ENCODE assay signal across 18 cellular contexts in genomic region chr18:31774477-31774785, GRCh38. TPM values are rescaled to one million over a fixed set of nuclear protein-coding genes. Genes with fewer than 3 reads are reported as not detected.
DNase-seq lines count a peak whose midpoint lies in the region; ATAC-seq and TF ChIP-seq lines count a peak whose summit lies in the region.
"Had no signal": no experiment of that assay in that cellular context is flagged by ENCODE, and none has a peak within 500 bp of the region (broad histone marks: within the 10 kb centered on the region; RNA-seq: fewer than 3 reads in every experiment).

No MANE protein-coding gene starts in this region.

- peaks cover 4% of the 10 kb centered on the region for H3K4me1 Mint-ChIP-seq in stimulated activated naive CD8-positive, alpha-beta T cell treated with anti-CD3 and anti-CD28 coated beads, Interleukin-15, amount 100 ng/mL, for 72 hours
- H3K4me1 Mint-ChIP-seq: activated CD4-positive, alpha-beta memory T cell treated with anti-CD3 and anti-CD28 coated beads, Interleukin-2, amount 10 ng/mL, durations not matched to agents 7 days and 5 days had no signal

- TF ChIP-seq CTCF in GM10248 (IDR thresholded peaks at IDR 0.05; ENCODE audit: control extremely low read depth, extremely low read depth, low read depth, missing control alignments) (no peak), heart left ventricle (IDR thresholded peaks at IDR 0.05) (no peak)

- H3K27me3 ChIP-seq in heart left ventricle, result no peaks in the 10 kb centered on the region
- H3K27me3 ChIP-seq: pancreas, uterus had no signal

- H3K27ac Mint-ChIP-seq in stimulated activated naive CD8-positive, alpha-beta T cell treated with anti-CD3 and anti-CD28 coated beads, Interleukin-15, amount 100 ng/mL, for 72 hours, result peak overlapping the region in 1 of 2 donors; percentile 58
- H3K27ac Mint-ChIP-seq: activated CD4-positive, alpha-beta memory T cell treated with anti-CD3 and anti-CD28 coated beads, Interleukin-2, amount 10 ng/mL, durations not matched to agents 7 days and 5 days had no signal

- H3K36me3 ChIP-seq in heart left ventricle, result no peaks in the 10 kb centered on the region
- H3K36me3 ChIP-seq: pancreas, uterus had no signal

- H3K9me3 Mint-ChIP-seq in stimulated activated naive CD8-positive, alpha-beta T cell treated with anti-CD3 and anti-CD28 coated beads, Interleukin-15, amount 100 ng/mL, for 72 hours, result peaks cover 12% of the 10 kb centered on the region in 2 donors

- intact Hi-C loops in heart left ventricle (cut with DNase I), result no loop called here

- peaks cover 0 to 23% (median 16%) of the 10 kb centered on the region in 12 donors for H3K9me3 ChIP-seq in heart left ventricle
- H3K9me3 ChIP-seq: pancreas, uterus had no signal

- H3K4me3 ChIP-seq in heart left ventricle, result no peak overlapping the region
- H3K4me3 ChIP-seq: pancreas, uterus had no signal

- in situ Hi-C loops in KBM-7 (cut with MboI; ENCODE audit: low pct_unique_long_range_greater_than_20kb, low sequenced_read_pairs), result no loop called here

- H3K27me3 Mint-ChIP-seq in stimulated activated naive CD8-positive, alpha-beta T cell treated with anti-CD3 and anti-CD28 coated beads, Interleukin-15, amount 100 ng/mL, for 72 hours, result no peaks in the 10 kb centered on the region

- TF ChIP-seq POLR2A in heart left ventricle (IDR thresholded peaks at IDR 0.05), result no peak

- ATAC-seq in GM19351 (IDR thresholded peaks at IDR 0.05; ENCODE audit: unreplicated experiment) (peak; percentile 93), HG02759 (IDR thresholded peaks at IDR 0.05; ENCODE audit: unreplicated experiment) (peak; percentile 67), HG03196 (IDR thresholded peaks at IDR 0.05; ENCODE audit: unreplicated experiment) (no peak), heart left ventricle (no peak)
- ATAC-seq in stimulated activated naive CD8-positive, alpha-beta T cell treated with anti-CD3 and anti-CD28 coated beads, Interleukin-15, amount 100 ng/mL, for 72 hours, result no peak
- ATAC-seq: PC-3 had no signal

- DNase-seq in GM10248 (ENCODE audit: extremely low spot score) (peak; percentile 43), KBM-7 (peak; percentile 29), activated T-cell treated with anti-CD3 and anti-CD28 coated beads for 4 hours (no peak), heart left ventricle (no peak)
- DNase-seq in stimulated activated naive CD8-positive, alpha-beta T cell treated with anti-CD3 and anti-CD28 coated beads, Interleukin-15, amount 100 ng/mL, for 72 hours, result no peak
- DNase-seq: activated CD4-positive, alpha-beta memory T cell treated with anti-CD3 and anti-CD28 coated beads, Interleukin-2, amount 10 ng/mL, durations not matched to agents 7 days and 5 days; activated naive CD4-positive, alpha-beta T cell; DMS 273 treated with DMSO at 0.1 percent for 48 hours; Karpas-422; pancreas; PC-3; uterus had no signal

- WGBS in heart left ventricle, 4 donors, result 71 to 77% (median 74%) methylated on average over 2 of the region's 2 CpGs

- POLR2A ChIA-PET in GM10248 (lab: Yijun Ruan, JAX), result no interaction called here

- no peak overlapping the region for H3K4me3 Mint-ChIP-seq in stimulated activated naive CD8-positive, alpha-beta T cell treated with anti-CD3 and anti-CD28 coated beads, Interleukin-15, amount 100 ng/mL, for 72 hours
- H3K4me3 Mint-ChIP-seq: activated CD4-positive, alpha-beta memory T cell treated with anti-CD3 and anti-CD28 coated beads, Interleukin-2, amount 10 ng/mL, durations not matched to agents 7 days and 5 days had no signal

- no peak overlapping the region for H3K27ac ChIP-seq in heart left ventricle
- H3K27ac ChIP-seq: pancreas, uterus had no signal

- H3K4me1 ChIP-seq in heart left ventricle, result no peaks in the 10 kb centered on the region
- H3K4me1 ChIP-seq: pancreas, uterus had no signal

- CTCF ChIA-PET in GM10248 (lab: Yijun Ruan, JAX), result interaction anchor here (0.9 kb wide), 1 partner anchor 17 kb away, joined by 3 read pairs; no protein-coding TSS in a partner anchor

RNA-seq across cellular contexts. Expression of gene SLC25A52, which starts 13.8 kb away (rescaled TPM):
- total RNA-seq in heart left ventricle, result not detected
- not detected for polyA plus RNA-seq in heart left ventricle
- total RNA-seq: epithelial cell of proximal tubule; lung microvascular endothelial cell; pancreas; PC-3; T-helper 1 cell treated with Interleukin-12 subunit alpha and Interleukin-12 subunit beta and Interleukin-4 antibody, amounts not matched to agents 30 ng/mL and 1 ng/mL, for 36 hours; uterus had no signal

Comparison
In these comparisons a context has a peak if more than half of its experiments do, and no peak if none do; other contexts are left out.
1. DNase-seq: peak in GM10248 (single experiment) and KBM-7 (single experiment); none in activated T-cell treated with anti-CD3 and anti-CD28 coated beads for 4 hours (single experiment), heart left ventricle (0 of 5) and stimulated activated naive CD8-positive, alpha-beta T cell treated with anti-CD3 and anti-CD28 coated beads, Interleukin-15, amount 100 ng/mL, for 72 hours (0 of 2).
2. ATAC-seq: peak in GM19351 (single experiment) and HG02759 (single experiment); none in HG03196 (single experiment), heart left ventricle (0 of 4) and stimulated activated naive CD8-positive, alpha-beta T cell treated with anti-CD3 and anti-CD28 coated beads, Interleukin-15, amount 100 ng/mL, for 72 hours (single experiment).